In the genomic region with DNA sequence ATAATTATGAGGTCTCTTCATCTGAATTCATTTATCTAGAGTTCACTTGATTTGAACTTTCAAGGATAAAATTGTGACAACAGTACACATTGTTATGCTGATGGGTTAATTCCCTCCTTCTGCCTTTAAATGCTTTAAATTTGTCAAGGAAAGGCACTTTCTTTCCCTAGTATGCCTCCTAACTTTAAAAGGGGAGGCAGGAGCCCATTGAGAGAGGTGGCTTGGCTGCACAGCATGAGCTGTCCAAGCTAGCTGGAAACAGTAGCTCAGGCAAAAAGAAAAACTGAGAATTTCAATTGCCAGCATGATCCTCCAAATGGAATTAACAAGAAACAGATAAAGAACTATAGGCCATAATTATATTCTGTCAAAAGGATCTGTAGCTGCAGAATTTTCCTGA, we compare ENCODE assay signal across 18 cellular contexts.
"Had no signal": no experiment of that assay in that cellular context is flagged by ENCODE, and none has a peak within 500 bp of the region (broad histone marks: within the 10 kb centered on the region; RNA-seq: fewer than 3 reads in every experiment).

No MANE protein-coding gene starts in this region.

- DNase-seq: erythroblast; foreskin keratinocyte; heart left ventricle; hippocampal formation; islet precursor cell; mammary epithelial cell; mucosa of descending colon; naive thymus-derived CD8-positive, alpha-beta T cell; nucleus accumbens; ovary; right cardiac atrium; small intestine; stimulated activated CD4-positive, alpha-beta T cell treated with anti-CD3 and anti-CD28 coated beads, Interleukin-12 subunit alpha, Interleukin-12 subunit beta, amount 100 ng/mL, for 4 hours; stimulated activated naive CD4-positive, alpha-beta T cell treated with Interleukin-2 at 50 U/mL for 16 hours; thyroid gland had no signal

- H3K4me3 Mint-ChIP-seq: naive thymus-derived CD8-positive, alpha-beta T cell; type B pancreatic cell had no signal

- H3K9me3 ChIP-seq: mucosa of descending colon, ovary, suprapubic skin, thyroid gland had no signal

- H3K27me3 ChIP-seq: foreskin keratinocyte, heart left ventricle, suprapubic skin, thyroid gland had no signal

- H3K4me1 Mint-ChIP-seq: naive thymus-derived CD8-positive, alpha-beta T cell had no signal

- H3K4me1 ChIP-seq: foreskin keratinocyte, heart left ventricle, suprapubic skin, thyroid gland had no signal

- ATAC-seq: foreskin keratinocyte; heart left ventricle; left lobe of liver; mucosa of descending colon; naive thymus-derived CD8-positive, alpha-beta T cell; right cardiac atrium had no signal

- H3K27ac Mint-ChIP-seq: naive thymus-derived CD8-positive, alpha-beta T cell; type B pancreatic cell had no signal

- H3K4me3 ChIP-seq: heart left ventricle, mucosa of descending colon, ovary, suprapubic skin, thyroid gland had no signal

- H3K27me3 Mint-ChIP-seq: naive thymus-derived CD8-positive, alpha-beta T cell; type B pancreatic cell had no signal

- H3K36me3 Mint-ChIP-seq: naive thymus-derived CD8-positive, alpha-beta T cell; type B pancreatic cell had no signal

- H3K27ac ChIP-seq: foreskin keratinocyte, heart left ventricle, ovary, suprapubic skin, thyroid gland had no signal

- H3K36me3 ChIP-seq: heart left ventricle, ovary, suprapubic skin, thyroid gland had no signal

- H3K9me3 Mint-ChIP-seq: type B pancreatic cell had no signal
